1 cellular context compared by ENCODE assay signal in the genomic region with DNA sequence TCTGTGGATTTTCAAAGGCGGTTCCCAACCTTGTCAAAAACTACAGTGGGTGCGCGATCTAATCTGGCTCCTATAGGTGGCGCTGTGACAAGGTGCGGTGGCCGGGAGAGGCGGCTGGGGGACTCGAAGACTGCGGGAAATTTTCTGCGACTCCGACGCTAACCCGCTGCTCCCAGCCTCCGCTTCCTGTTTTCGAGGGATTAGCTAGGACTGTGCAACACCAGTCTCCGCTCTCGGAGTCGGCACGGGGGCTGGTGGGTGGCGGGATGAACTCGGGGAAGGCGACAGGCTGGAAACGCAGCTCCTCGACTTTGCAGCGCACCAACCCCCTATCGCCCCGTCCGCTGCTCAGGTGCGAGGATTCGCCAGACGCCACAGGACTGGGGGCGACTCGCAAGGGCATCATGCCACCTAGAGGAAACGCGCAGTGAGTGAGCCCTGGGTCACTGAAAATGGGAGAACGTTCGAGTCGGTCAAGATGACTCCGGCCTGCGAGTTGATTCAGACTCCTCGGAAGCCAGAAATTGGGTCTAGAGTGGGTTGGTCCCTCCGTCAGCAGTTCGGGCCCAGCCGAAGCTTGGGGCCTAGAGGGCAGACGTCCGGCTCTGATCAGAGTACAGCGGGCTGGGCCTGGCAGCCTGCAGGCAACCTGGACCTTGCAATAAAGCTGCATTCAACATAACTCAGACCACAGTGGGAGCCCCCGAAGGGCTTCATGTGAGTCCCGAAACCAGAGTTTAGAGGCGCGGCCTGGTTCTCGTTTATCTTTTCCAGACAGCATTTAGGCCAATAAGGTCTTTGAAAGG.
TF ChIP-seq lines count a peak whose summit lies in the region.

No MANE protein-coding gene starts in this region.

TF ChIP-seq in IMR-90, 13 proteins besides CTCF, POLR2A, EP300 and RAD21 (continued from another document):
- no peak for TF ChIP-seq RCOR1 (IDR thresholded peaks at IDR 0.05; ENCODE audit: insufficient replicate concordance, low read length)
- TF ChIP-seq CEBPB (IDR thresholded peaks at IDR 0.05; ENCODE audit: low read depth, low read length): no peak
- TF ChIP-seq NFE2L2 (IDR thresholded peaks at IDR 0.05; ENCODE audit: low read depth, low read length): no peak
- TF ChIP-seq MAFK (IDR thresholded peaks at IDR 0.05; ENCODE audit: low read depth, low read length): no peak
- no peak for TF ChIP-seq CHD1 (IDR thresholded peaks at IDR 0.05; ENCODE audit: low read depth, low read length)
- TF ChIP-seq USF2 (IDR thresholded peaks at IDR 0.05; ENCODE audit: low read depth, low read length): no peak
- TF ChIP-seq FOS (IDR thresholded peaks at IDR 0.05; ENCODE audit: low read depth, low read length): no peak
- no peak for TF ChIP-seq BHLHE40 (IDR thresholded peaks at IDR 0.05; ENCODE audit: low read depth, low read length)
- no peak for TF ChIP-seq RFX5 (IDR thresholded peaks at IDR 0.05; ENCODE audit: low read depth, low read length)
- TF ChIP-seq, protein P1, sequence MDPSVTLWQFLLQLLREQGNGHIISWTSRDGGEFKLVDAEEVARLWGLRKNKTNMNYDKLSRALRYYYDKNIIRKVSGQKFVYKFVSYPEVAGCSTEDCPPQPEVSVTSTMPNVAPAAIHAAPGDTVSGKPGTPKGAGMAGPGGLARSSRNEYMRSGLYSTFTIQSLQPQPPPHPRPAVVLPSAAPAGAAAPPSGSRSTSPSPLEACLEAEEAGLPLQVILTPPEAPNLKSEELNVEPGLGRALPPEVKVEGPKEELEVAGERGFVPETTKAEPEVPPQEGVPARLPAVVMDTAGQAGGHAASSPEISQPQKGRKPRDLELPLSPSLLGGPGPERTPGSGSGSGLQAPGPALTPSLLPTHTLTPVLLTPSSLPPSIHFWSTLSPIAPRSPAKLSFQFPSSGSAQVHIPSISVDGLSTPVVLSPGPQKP (IDR thresholded peaks at IDR 0.05; ENCODE audit: borderline replicate concordance, low read depth, low read length): no peak
- TF ChIP-seq SMC3 (IDR thresholded peaks at IDR 0.05; ENCODE audit: low read depth, low read length): no peak
- no peak for TF ChIP-seq MAZ (IDR thresholded peaks at IDR 0.05; ENCODE audit: borderline replicate concordance, low read depth, low read length)
